In genomic region chr5:96901384-96901783, GRCh38 we compare ENCODE assay signal across 13 cellular contexts. TPM values are rescaled to one million over a fixed set of nuclear protein-coding genes. Genes with fewer than 3 reads are reported as not detected.
DNase-seq lines count a peak whose midpoint lies in the region; ATAC-seq and TF ChIP-seq lines count a peak whose summit lies in the region.
"Had no signal": no experiment of that assay in that cellular context is flagged by ENCODE, and none has a peak within 500 bp of the region (broad histone marks: within the 10 kb centered on the region; RNA-seq: fewer than 3 reads in every experiment).

No MANE protein-coding gene starts in this region.

- no peak overlapping the region for H3K4me2 ChIP-seq in DOHH2 (ENCODE audit: low read length)
- H3K4me2 ChIP-seq: KMS-11 had no signal

- CTCF ChIA-PET in Panc1 (lab: Charles Lee), result interaction anchor here (0.6 to 1.2 kb wide), 2 partner anchors 9 to 10 kb away, joined by 3 to 5 read pairs; no protein-coding TSS in a partner anchor

- intact Hi-C loops in Panc1 (cut with micrococcal nuclease; ENCODE audit: unreplicated experiment), result no loop called here

- H3F3A ChIP-seq in DOHH2 (ENCODE audit: control insufficient read depth, insufficient read depth), result peaks cover 7% of the 10 kb centered on the region

- TF ChIP-seq CTCF in AG09319 (IDR thresholded peaks at IDR 0.05; ENCODE audit: low read depth, low read length), result peak; percentile 4
- peak; percentile 18 for TF ChIP-seq CTCF in DOHH2 (IDR thresholded peaks at IDR 0.05; ENCODE audit: low read depth, low read length, poor library complexity, severe bottlenecking)
- peak; percentile 32; the same call in 1 of the 2 replicates for TF ChIP-seq CTCF in Panc1 (IDR thresholded peaks at IDR 0.05)
- peak; percentile 22 for TF ChIP-seq CTCF in foreskin keratinocyte (conservative IDR thresholded peaks at IDR 0.05)
- no peak for TF ChIP-seq CTCF in tibial nerve (IDR thresholded peaks at IDR 0.05)

- TF ChIP-seq POLR2A in tibial nerve (IDR thresholded peaks at IDR 0.05), result no peak

- H3K27me3 ChIP-seq in DOHH2 (ENCODE audit: control insufficient read depth, low read length) (no peaks in the 10 kb centered on the region), Panc1 (ENCODE audit: control insufficient read depth, insufficient read depth, low read length) (no peaks in the 10 kb centered on the region), foreskin keratinocyte (no peaks in the 10 kb centered on the region), tibial nerve (no peaks in the 10 kb centered on the region)

- no peaks in the 10 kb centered on the region for H3K79me2 ChIP-seq in DOHH2 (ENCODE audit: control insufficient read depth, low read length)

- H3K9me2 ChIP-seq in DOHH2 (replicated peaks; ENCODE audit: control insufficient read depth, low read length), result no peaks in the 10 kb centered on the region

- no peak overlapping the region for H3K27ac ChIP-seq in DOHH2 (ENCODE audit: low read depth, low read length)
- H3K27ac ChIP-seq in Panc1 (ENCODE audit: low read length), result no peak overlapping the region
- H3K27ac ChIP-seq in foreskin keratinocyte, result no peak overlapping the region
- H3K27ac ChIP-seq in tibial nerve, result no peak overlapping the region
- H3K27ac ChIP-seq: KMS-11 had no signal

- no peaks in the 10 kb centered on the region for H4K20me1 ChIP-seq in DOHH2 (ENCODE audit: control insufficient read depth, insufficient read depth, low read depth, low read length)

- no peak for ATAC-seq in Panc1
- no peak for ATAC-seq in foreskin keratinocyte

- H3K4me1 ChIP-seq in DOHH2 (ENCODE audit: control insufficient read depth, low read length) (peaks cover 25% of the 10 kb centered on the region), Panc1 (ENCODE audit: control insufficient read depth, insufficient read depth, low read length) (no peaks in the 10 kb centered on the region), foreskin keratinocyte (no peaks in the 10 kb centered on the region), tibial nerve (peaks cover 0 to 5% (median 0%) of the 10 kb centered on the region in 4 donors)

- DNase-seq in AG09319 (ENCODE audit: extremely low read depth, low read depth) (no peak), Panc1 (ENCODE audit: low read depth, low spot score) (no peak), foreskin keratinocyte (no peak), NCI-H146 (lab: John Stamatoyannopoulos, UW) (no peak), tibial nerve (ENCODE audit: low spot score in 2 of 2) (no peak), activated T-cell treated with anti-CD3 and anti-CD28 coated beads for 4 hours (no peak), NCI-H1436 treated with DMSO at 0.1 percent for 48 hours (lab: John Stamatoyannopoulos, UW) (no peak)
- DNase-seq: activated naive CD4-positive, alpha-beta T cell treated with Interleukin-2 at 50 U/mL for 16 hours; GOT3; NCI-H187; NCI-H774 had no signal

- in situ Hi-C loops in Panc1 (cut with HindIII; ENCODE audit: low pct_unique_long_range_greater_than_20kb, low sequenced_read_pairs), result no loop called here

- H3K36me3 ChIP-seq in DOHH2 (ENCODE audit: control insufficient read depth, low read length), result peaks cover 28% of the 10 kb centered on the region
- no peaks in the 10 kb centered on the region for H3K36me3 ChIP-seq in Panc1 (ENCODE audit: control insufficient read depth, insufficient read depth, low read length)
- H3K36me3 ChIP-seq in tibial nerve, result peaks cover 0 to 54% (median 0%) of the 10 kb centered on the region in 3 donors

- H3K9me3 ChIP-seq in DOHH2 (ENCODE audit: control insufficient read depth, insufficient read depth, low read length), result no peaks in the 10 kb centered on the region
- H3K9me3 ChIP-seq in Panc1 (ENCODE audit: control insufficient read depth, insufficient read depth, low read depth, low read length), result no peaks in the 10 kb centered on the region
- no peaks in the 10 kb centered on the region for H3K9me3 ChIP-seq in tibial nerve

- H3K4me3 ChIP-seq in DOHH2 (ENCODE audit: low read length), result no peak overlapping the region
- H3K4me3 ChIP-seq in Panc1 (ENCODE audit: low read depth in 2 of 2, low read length in 2 of 2), result no peak overlapping the region
- no peak overlapping the region for H3K4me3 ChIP-seq in tibial nerve

- whole genome bisulfite sequencing in tibial nerve, 2 donors, result 90 to 91% methylated on average over 6 of the region's 6 CpGs

- no TSS peak for BruUV-seq in Panc1 (replicated peaks; lab: Mats Ljungman, UMichigan)

- POLR2A ChIA-PET in Panc1 (lab: Charles Lee), result no interaction called here

- TF ChIP-seq EP300 in tibial nerve (IDR thresholded peaks at IDR 0.05), result no peak

RNA-seq across cellular contexts. Expression of gene ERAP2, which starts 25.1 kb away (rescaled TPM):
- total RNA-seq in Panc1 (2021; ENCODE audit: unreplicated experiment) (15.5 TPM), foreskin keratinocyte (29.8 and 66.7 TPM in 2 replicates), tibial nerve (10 to 100 TPM in 3 of 4 donors, 1 to 10 TPM in 1; 9.9 to 18.6 (median 12.2) TPM)
- 7.6 TPM for polyA plus RNA-seq in Panc1 (2012; ENCODE audit: insufficient read length)
- polyA plus RNA-seq in foreskin keratinocyte, result 11.6 and 23.3 TPM in 2 replicates

RNA-seq across cellular contexts. Expression of gene LNPEP, which starts 34.5 kb away (rescaled TPM):
- total RNA-seq in Panc1 (2021; ENCODE audit: unreplicated experiment) (46.6 TPM), foreskin keratinocyte (28.9 and 30.7 TPM in 2 replicates), tibial nerve (10 to 100 TPM; 40.4 to 71.8 (median 51.3) TPM)
- polyA plus RNA-seq in Panc1 (2012; ENCODE audit: insufficient read length), result 6.6 TPM
- polyA plus RNA-seq in foreskin keratinocyte, result 2.9 and 3.1 TPM in 2 replicates

Comparison
In these comparisons a context has a peak if more than half of its experiments do, and no peak if none do; other contexts are left out.
1. CTCF ChIP-seq: peak in AG09319 (single experiment), DOHH2 (single experiment), Panc1 (single experiment) and foreskin keratinocyte (single experiment); none in tibial nerve (0 of 5).